19 cellular contexts compared by ENCODE assay signal in genomic region chr22:46625843-46626349, GRCh38. TPM values are rescaled to one million over a fixed set of nuclear protein-coding genes. Genes with fewer than 3 reads are reported as not detected.
DNase-seq lines count a peak whose midpoint lies in the region; ATAC-seq, FAIRE-seq and TF ChIP-seq lines count a peak whose summit lies in the region.
"Had no signal": no experiment of that assay in that cellular context is flagged by ENCODE, and none has a peak within 500 bp of the region (broad histone marks: within the 10 kb centered on the region; RNA-seq: fewer than 3 reads in every experiment).

No MANE protein-coding gene starts in this region.

- H3K27ac Mint-ChIP-seq in naive thymus-derived CD4-positive, alpha-beta T cell = no peak overlapping the region
- H3K27ac Mint-ChIP-seq: HFFc6 had no signal

- H3K9me3 ChIP-seq in left ventricle myocardium inferior (replicated peaks) = no peaks in the 10 kb centered on the region
- no peaks in the 10 kb centered on the region for H3K9me3 ChIP-seq in mammary epithelial cell (replicated peaks; ENCODE audit: insufficient read depth, low read length)
- H3K9me3 ChIP-seq in kidney (ENCODE audit: control insufficient read depth in 1 of 2, low read length in 2 of 2) = no peaks in the 10 kb centered on the region
- no peaks in the 10 kb centered on the region for H3K9me3 ChIP-seq in naive thymus-derived CD4-positive, alpha-beta T cell (ENCODE audit: control insufficient read depth in 2 of 3, low read length in 3 of 3)
- H3K9me3 ChIP-seq: MG63 had no signal

- H3K36me3 Mint-ChIP-seq in naive thymus-derived CD4-positive, alpha-beta T cell = peaks cover 0 to 2% (median 0%) of the 10 kb centered on the region in 5 donors

- H3K9ac ChIP-seq in mammary epithelial cell (ENCODE audit: insufficient read depth, low read length) (no peak overlapping the region), kidney (ENCODE audit: low read length in 2 of 2) (no peak overlapping the region)
- H3K9ac ChIP-seq: KMS-11 had no signal

- H3K36me3 ChIP-seq in left ventricle myocardium inferior (peaks cover 21% of the 10 kb centered on the region), mammary epithelial cell (ENCODE audit: insufficient read depth, low read length) (no peaks in the 10 kb centered on the region), kidney (ENCODE audit: control insufficient read depth in 1 of 2, insufficient read depth in 2 of 2, low read length in 2 of 2) (no peaks in the 10 kb centered on the region)
- peaks cover 0 to 2% (median 0%) of the 10 kb centered on the region in 3 experiments for H3K36me3 ChIP-seq in naive thymus-derived CD4-positive, alpha-beta T cell (ENCODE audit: control insufficient read depth in 2 of 3, insufficient read depth in 3 of 3, low read length in 3 of 3)
- H3K36me3 ChIP-seq: MG63 had no signal

- H3K4me2 ChIP-seq in mammary epithelial cell (ENCODE audit: insufficient read depth, low read depth, low read length) = peak overlapping the region; percentile 54
- H3K4me2 ChIP-seq: KMS-11 had no signal

- intact Hi-C loops in Right ventricle myocardium inferior (cut with DNase I) (no loop called here), left ventricle myocardium inferior (cut with micrococcal nuclease) (no loop called here), mammary epithelial cell (cut with micrococcal nuclease) (no loop called here), kidney (cut with DNase I) (no loop called here)
- intact Hi-C loops in naive thymus-derived CD4-positive, alpha-beta T cell (cut with micrococcal nuclease) = no loop called here

- H3K9me3 Mint-ChIP-seq in naive thymus-derived CD4-positive, alpha-beta T cell = no peaks in the 10 kb centered on the region
- H3K9me3 Mint-ChIP-seq: CD14-positive monocyte, HFFc6 had no signal

- no peak overlapping the region for H3K4me3 Mint-ChIP-seq in naive thymus-derived CD4-positive, alpha-beta T cell
- H3K4me3 Mint-ChIP-seq: CD14-positive monocyte, HFFc6 had no signal

- no peak overlapping the region for H3K27ac ChIP-seq in left ventricle myocardium inferior (replicated peaks)
- H3K27ac ChIP-seq in mammary epithelial cell (ENCODE audit: insufficient read depth, low read depth, low read length) = no peak overlapping the region
- no peak overlapping the region for H3K27ac ChIP-seq in kidney (ENCODE audit: low read depth in 2 of 2, low read length in 2 of 2)
- no peak overlapping the region for H3K27ac ChIP-seq in naive thymus-derived CD4-positive, alpha-beta T cell (ENCODE audit: low read depth, low read length)
- H3K27ac ChIP-seq: KMS-11 had no signal

- H3K4me1 Mint-ChIP-seq in naive thymus-derived CD4-positive, alpha-beta T cell = peaks cover 0 to 8% (median 0%) of the 10 kb centered on the region in 7 donors

- no peaks in the 10 kb centered on the region for H3K27me3 Mint-ChIP-seq in naive thymus-derived CD4-positive, alpha-beta T cell

- H3K4me1 ChIP-seq in left ventricle myocardium inferior = peaks cover 67% of the 10 kb centered on the region
- H3K4me1 ChIP-seq in mammary epithelial cell (ENCODE audit: insufficient read depth, low read length) = peaks cover 43% of the 10 kb centered on the region
- peaks cover 0 to 7% of the 10 kb centered on the region in 2 donors for H3K4me1 ChIP-seq in kidney (ENCODE audit: control insufficient read depth in 1 of 2, insufficient read depth in 1 of 2, low read depth in 1 of 2, low read length in 2 of 2)
- no peaks in the 10 kb centered on the region for H3K4me1 ChIP-seq in naive thymus-derived CD4-positive, alpha-beta T cell (ENCODE audit: control insufficient read depth in 2 of 2, insufficient read depth in 2 of 2, low read length in 2 of 2)

- H3K79me2 ChIP-seq in mammary epithelial cell (ENCODE audit: insufficient read depth, low read length) = no peaks in the 10 kb centered on the region

- no peaks in the 10 kb centered on the region for H3K27me3 ChIP-seq in left ventricle myocardium inferior (ENCODE audit: low read depth)
- H3K27me3 ChIP-seq in mammary epithelial cell (ENCODE audit: insufficient read depth, low read length) = no peaks in the 10 kb centered on the region
- no peaks in the 10 kb centered on the region for H3K27me3 ChIP-seq in naive thymus-derived CD4-positive, alpha-beta T cell (ENCODE audit: control insufficient read depth in 2 of 2, insufficient read depth in 2 of 2, low read length in 2 of 2)
- H3K27me3 ChIP-seq: MG63 had no signal

- no peak for FAIRE-seq in kidney (lab: Jason Lieb, UNC)
- FAIRE-seq in GM12891 (lab: Jason Lieb, UNC) = no peak
- FAIRE-seq: GM12878, GM19239 had no signal

- WGBS in mammary epithelial cell (ENCODE audit: low coverage, missing lambda C conversion rate) = 13% methylated on average over 20 of the region's 21 CpGs

- in situ Hi-C loops in mammary epithelial cell (cut with MboI; ENCODE audit: low sequenced_read_pairs in 2 of 2) = no loop called here

- no peak overlapping the region for H3K4me3 ChIP-seq in left ventricle myocardium inferior
- no peak overlapping the region for H3K4me3 ChIP-seq in mammary epithelial cell (replicated peaks in 1 of 3; ENCODE audit: insufficient read depth in 1 of 3, low read depth in 2 of 3, low read length in 3 of 3)
- H3K4me3 ChIP-seq in kidney (ENCODE audit: low read length in 2 of 2) = no peak overlapping the region
- no peak overlapping the region for H3K4me3 ChIP-seq in naive thymus-derived CD4-positive, alpha-beta T cell (ENCODE audit: low read length)
- H3K4me3 ChIP-seq: GM12878, MG63 had no signal

- BruUV-seq in mammary epithelial cell (replicated peaks; lab: Mats Ljungman, UMichigan) = no TSS peak

- no peak for TF ChIP-seq POLR2A in GM12891 (IDR thresholded peaks at IDR 0.05; ENCODE audit: low read depth, low read length)

- DNase-seq in Right ventricle myocardium inferior (ENCODE audit: missing footprints) (peak; percentile 56), left ventricle myocardium inferior (no peak), mammary epithelial cell (no peak), kidney (peak; percentile 54), GM12891 (ENCODE audit: insufficient read length, low spot score) (no peak)
- no peak for DNase-seq in naive thymus-derived CD4-positive, alpha-beta T cell
- DNase-seq: GOT3, HFFc6, MG63, NCI-H1105, NCI-H187, PC-3, Right ventricle myocardium superior had no signal

- dilution Hi-C loops in mammary epithelial cell (cut with HindIII; ENCODE audit: low sequenced_read_pairs) = no loop called here

- H2AFZ ChIP-seq in mammary epithelial cell (ENCODE audit: low read depth, low read length) = peak overlapping the region; percentile 76

- POLR2A ChIA-PET in naive thymus-derived CD4-positive, alpha-beta T cell (lab: Charles Lee) = no interaction called here

- CTCF ChIA-PET in mammary epithelial cell (lab: Charles Lee; ENCODE audit: low non-redundant PET) = no interaction called here
- CTCF ChIA-PET in naive thymus-derived CD4-positive, alpha-beta T cell (lab: Charles Lee) = no interaction called here

- no peak for ATAC-seq in Right ventricle myocardium inferior
- no peak for ATAC-seq in naive thymus-derived CD4-positive, alpha-beta T cell
- no peak for ATAC-seq in HG03439 (IDR thresholded peaks at IDR 0.05; ENCODE audit: unreplicated experiment)
- ATAC-seq in HG03108 (IDR thresholded peaks at IDR 0.05; ENCODE audit: unreplicated experiment) = no peak
- ATAC-seq: GM12878, PC-3 had no signal

- H4K20me1 ChIP-seq in mammary epithelial cell (ENCODE audit: insufficient read depth, low read length) = no peaks in the 10 kb centered on the region

- TF ChIP-seq CTCF in left ventricle myocardium inferior (IDR thresholded peaks at IDR 0.05; ENCODE audit: borderline replicate concordance) (no peak), mammary epithelial cell (conservative IDR thresholded peaks at IDR 0.05 in 1 of 2, IDR thresholded peaks at IDR 0.05 in 1 of 2; ENCODE audit: extremely low read depth in 1 of 2, insufficient read depth in 1 of 2, low read depth in 1 of 2, low read length in 2 of 2) (no peak), kidney (IDR thresholded peaks at IDR 0.05; ENCODE audit: borderline replicate concordance, extremely low read depth, insufficient read depth) (no peak)

TF ChIP-seq in GM12891, 5 proteins besides CTCF, POLR2A, EP300 and RAD21:
- no peak for TF ChIP-seq SPI1 (IDR thresholded peaks at IDR 0.05; ENCODE audit: low read depth, low read length)
- TF ChIP-seq PAX5 (IDR thresholded peaks at IDR 0.05; ENCODE audit: insufficient read depth, low read length, severe bottlenecking) = no peak
- TF ChIP-seq POU2F2 (IDR thresholded peaks at IDR 0.05; ENCODE audit: low read depth, low read length) = no peak
- TF ChIP-seq TAF1 (IDR thresholded peaks at IDR 0.05; ENCODE audit: low read depth, low read length) = no peak
- no peak for TF ChIP-seq POLR2AphosphoS5 (IDR thresholded peaks at IDR 0.05; ENCODE audit: low read depth, low read length)

RNA-seq across cellular contexts. Expression of gene GRAMD4, which starts 5.7 kb away (rescaled TPM):
- total RNA-seq in Right ventricle myocardium inferior (80.0 TPM), left ventricle myocardium inferior (77.6 TPM), mammary epithelial cell (10 to 100 TPM; 19.2 to 58.8 TPM), kidney (58.2 TPM)
- polyA plus RNA-seq in mammary epithelial cell (17.7 TPM), kidney (ENCODE audit: insufficient read depth, low read depth, low replicate concordance) (12.1 TPM)
- 3.0 TPM for polyA minus RNA-seq in mammary epithelial cell
- 10 to 100 TPM; 13.9 to 48.5 (median 15.6) TPM for total RNA-seq in naive thymus-derived CD4-positive, alpha-beta T cell
- polyA plus RNA-seq in naive thymus-derived CD4-positive, alpha-beta T cell = 1 to 10 TPM; 2.1 to 2.8 TPM
- polyA plus RNA-seq in GM12891 (2012; ENCODE audit: low read depth, missing spikeins) = 8.7 TPM

Comparison
In these comparisons a context has a peak if more than half of its experiments do, and no peak if none do; other contexts are left out.
1. DNase-seq: peak in Right ventricle myocardium inferior (single experiment) and kidney (single experiment); none in left ventricle myocardium inferior (single experiment), mammary epithelial cell (single experiment), naive thymus-derived CD4-positive, alpha-beta T cell (0 of 9) and GM12891 (single experiment).